1 cellular context compared by ENCODE assay signal in genomic region chr13:45162821-45163220, GRCh38.
A peak's percentile ranks its signal among the peaks of the same experiment; 100 is the strongest.
TF ChIP-seq lines count a peak whose summit lies in the region.

No MANE protein-coding gene starts in this region.

TF ChIP-seq in HepG2, 621 proteins besides CTCF, POLR2A, EP300 and RAD21:
- no peak for TF ChIP-seq TGIF2 (CRISPR knock-in tag; IDR thresholded peaks at IDR 0.05)
- no peak for TF ChIP-seq ARID4A (CRISPR knock-in tag; IDR thresholded peaks at IDR 0.05; ENCODE audit: borderline replicate concordance)
- TF ChIP-seq HNRNPK (IDR thresholded peaks at IDR 0.05; ENCODE audit: low read depth, low read length, poor library complexity, severe bottlenecking) = peak; percentile 25
- no peak for TF ChIP-seq ZNF296 (CRISPR knock-in tag; conservative IDR thresholded peaks at IDR 0.05)
